In genomic region chr2:40511661-40512213, GRCh38 we compare ENCODE assay signal across 12 cellular contexts. TPM values are rescaled to one million over a fixed set of nuclear protein-coding genes. Genes with fewer than 3 reads are reported as not detected.
DNase-seq lines count a peak whose midpoint lies in the region; ATAC-seq and TF ChIP-seq lines count a peak whose summit lies in the region.
"Had no signal": no experiment of that assay in that cellular context is flagged by ENCODE, and none has a peak within 500 bp of the region (broad histone marks: within the 10 kb centered on the region; RNA-seq: fewer than 3 reads in every experiment).

No MANE protein-coding gene starts in this region.

- peaks cover 11% of the 10 kb centered on the region for H3K4me1 Mint-ChIP-seq in WTC11
- no peaks in the 10 kb centered on the region for H3K4me1 Mint-ChIP-seq in activated naive CD4-positive, alpha-beta T cell treated with anti-CD3 and anti-CD28 coated beads, Interleukin-2, amount 10 ng/mL, durations not matched to agents 7 days and 5 days
- no peaks in the 10 kb centered on the region for H3K4me1 Mint-ChIP-seq in immature natural killer cell
- H3K4me1 Mint-ChIP-seq: T-cell had no signal

- peaks cover 10% of the 10 kb centered on the region for H3K4me1 ChIP-seq in rectal smooth muscle tissue (ENCODE audit: control insufficient read depth, insufficient read depth, low read length)

- H3K9me3 Mint-ChIP-seq in WTC11 (no peaks in the 10 kb centered on the region), immature natural killer cell (peaks cover 0 to 11% (median 4%) of the 10 kb centered on the region in 6 donors)
- no peaks in the 10 kb centered on the region for H3K9me3 Mint-ChIP-seq in activated naive CD4-positive, alpha-beta T cell treated with anti-CD3 and anti-CD28 coated beads, Interleukin-2, amount 10 ng/mL, durations not matched to agents 7 days and 5 days

- no peak for TF ChIP-seq CTCF in WTC11 (IDR thresholded peaks at IDR 0.05)

- DNase-seq in EL (peak; percentile 73), WTC11 (ENCODE audit: low spot score) (no peak), cardiac septum (ENCODE audit: low spot score) (peak; percentile 74), immature natural killer cell (no peak)
- DNase-seq in activated naive CD4-positive, alpha-beta T cell treated with anti-CD3 and anti-CD28 coated beads, Interleukin-2, amount 10 ng/mL, durations not matched to agents 7 days and 5 days = no peak
- DNase-seq: Kasumi-1, kidney glomerular epithelial cell, T-cell had no signal

- intact Hi-C loops in cardiac septum (cut with DNase I) = loop anchor here (1.0 to 5.0 kb wide), 5 partner anchors 40 to 384 kb away; no protein-coding TSS in a partner anchor

- no peak for ATAC-seq in WTC11
- no peak for ATAC-seq in HG03175 (IDR thresholded peaks at IDR 0.05; ENCODE audit: unreplicated experiment)
- no peak for ATAC-seq in HG03439 (IDR thresholded peaks at IDR 0.05; ENCODE audit: unreplicated experiment)
- ATAC-seq: activated naive CD4-positive, alpha-beta T cell treated with anti-CD3 and anti-CD28 coated beads, Interleukin-2, amount 50 U/mL, for 72 hours; T-cell had no signal

- H3K9ac ChIP-seq in rectal smooth muscle tissue (ENCODE audit: low read length) = no peak overlapping the region

- peak overlapping the region; percentile 36; the same call in 1 of the 2 replicates for H3K27ac Mint-ChIP-seq in WTC11
- no peak overlapping the region for H3K27ac Mint-ChIP-seq in activated naive CD4-positive, alpha-beta T cell treated with anti-CD3 and anti-CD28 coated beads, Interleukin-2, amount 10 ng/mL, durations not matched to agents 7 days and 5 days
- no peak overlapping the region for H3K27ac Mint-ChIP-seq in immature natural killer cell
- H3K27ac Mint-ChIP-seq: activated naive CD4-positive, alpha-beta T cell treated with anti-CD3 and anti-CD28 coated beads, Interleukin-2, amount 50 U/mL, for 72 hours; T-cell had no signal

- H3K36me3 ChIP-seq in rectal smooth muscle tissue (ENCODE audit: control insufficient read depth, insufficient read depth, low read length) = no peaks in the 10 kb centered on the region

- POLR2A ChIA-PET in WTC11 (lab: Charles Lee) = interaction anchor here (0.7 kb wide), 1 partner anchor 27 kb away, joined by 6 read pairs; no protein-coding TSS in a partner anchor

- H3K36me3 Mint-ChIP-seq in WTC11 (no peaks in the 10 kb centered on the region), immature natural killer cell (no peaks in the 10 kb centered on the region)
- H3K36me3 Mint-ChIP-seq in activated naive CD4-positive, alpha-beta T cell treated with anti-CD3 and anti-CD28 coated beads, Interleukin-2, amount 10 ng/mL, durations not matched to agents 7 days and 5 days = no peaks in the 10 kb centered on the region
- H3K36me3 Mint-ChIP-seq: activated naive CD4-positive, alpha-beta T cell treated with anti-CD3 and anti-CD28 coated beads, Interleukin-2, amount 50 U/mL, for 72 hours; T-cell had no signal

- H3K27me3 Mint-ChIP-seq in WTC11 (ENCODE audit: low read depth) (no peaks in the 10 kb centered on the region), immature natural killer cell (ENCODE audit: low read depth in 3 of 3) (peaks cover 0 to 4% (median 0%) of the 10 kb centered on the region in 3 donors)
- H3K27me3 Mint-ChIP-seq in activated naive CD4-positive, alpha-beta T cell treated with anti-CD3 and anti-CD28 coated beads, Interleukin-2, amount 10 ng/mL, durations not matched to agents 7 days and 5 days = no peaks in the 10 kb centered on the region
- H3K27me3 Mint-ChIP-seq: T-cell had no signal

- H3K4me3 ChIP-seq in rectal smooth muscle tissue (ENCODE audit: low read length) = peak overlapping the region; percentile 67

- no peaks in the 10 kb centered on the region for H3K27me3 ChIP-seq in rectal smooth muscle tissue (ENCODE audit: control insufficient read depth, insufficient read depth, low read length)

- CTCF ChIA-PET in WTC11 (lab: Charles Lee) = interaction anchor here (0.7 to 1.3 kb wide), 5 partner anchors 12 to 1302 kb away, joined by 3 to 4 read pairs (median 4); no protein-coding TSS in a partner anchor
- CTCF ChIA-PET in activated naive CD4-positive, alpha-beta T cell treated with anti-CD3 and anti-CD28 coated beads, Interleukin-2, amount 10 ng/mL, durations not matched to agents 7 days and 5 days (lab: Charles Lee) = no interaction called here

- H3K27ac ChIP-seq in rectal smooth muscle tissue (ENCODE audit: low read depth, low read length) = peak overlapping the region; percentile 85

- H3K4me3 Mint-ChIP-seq in WTC11 (no peak overlapping the region), immature natural killer cell (no peak overlapping the region)
- H3K4me3 Mint-ChIP-seq in activated naive CD4-positive, alpha-beta T cell treated with anti-CD3 and anti-CD28 coated beads, Interleukin-2, amount 10 ng/mL, durations not matched to agents 7 days and 5 days = no peak overlapping the region
- H3K4me3 Mint-ChIP-seq: T-cell had no signal

TF ChIP-seq in WTC11, 78 proteins besides CTCF, POLR2A, EP300 and RAD21:
- TF ChIP-seq ZNF423 (CRISPR knock-in tag; IDR thresholded peaks at IDR 0.05) (no peak), USF1 (CRISPR knock-in tag; IDR thresholded peaks at IDR 0.05) (no peak), FOXK1 (CRISPR knock-in tag; IDR thresholded peaks at IDR 0.05) (no peak), TCF7 (CRISPR knock-in tag; IDR thresholded peaks at IDR 0.05; ENCODE audit: low read depth) (no peak)
- TF ChIP-seq, protein P1, sequence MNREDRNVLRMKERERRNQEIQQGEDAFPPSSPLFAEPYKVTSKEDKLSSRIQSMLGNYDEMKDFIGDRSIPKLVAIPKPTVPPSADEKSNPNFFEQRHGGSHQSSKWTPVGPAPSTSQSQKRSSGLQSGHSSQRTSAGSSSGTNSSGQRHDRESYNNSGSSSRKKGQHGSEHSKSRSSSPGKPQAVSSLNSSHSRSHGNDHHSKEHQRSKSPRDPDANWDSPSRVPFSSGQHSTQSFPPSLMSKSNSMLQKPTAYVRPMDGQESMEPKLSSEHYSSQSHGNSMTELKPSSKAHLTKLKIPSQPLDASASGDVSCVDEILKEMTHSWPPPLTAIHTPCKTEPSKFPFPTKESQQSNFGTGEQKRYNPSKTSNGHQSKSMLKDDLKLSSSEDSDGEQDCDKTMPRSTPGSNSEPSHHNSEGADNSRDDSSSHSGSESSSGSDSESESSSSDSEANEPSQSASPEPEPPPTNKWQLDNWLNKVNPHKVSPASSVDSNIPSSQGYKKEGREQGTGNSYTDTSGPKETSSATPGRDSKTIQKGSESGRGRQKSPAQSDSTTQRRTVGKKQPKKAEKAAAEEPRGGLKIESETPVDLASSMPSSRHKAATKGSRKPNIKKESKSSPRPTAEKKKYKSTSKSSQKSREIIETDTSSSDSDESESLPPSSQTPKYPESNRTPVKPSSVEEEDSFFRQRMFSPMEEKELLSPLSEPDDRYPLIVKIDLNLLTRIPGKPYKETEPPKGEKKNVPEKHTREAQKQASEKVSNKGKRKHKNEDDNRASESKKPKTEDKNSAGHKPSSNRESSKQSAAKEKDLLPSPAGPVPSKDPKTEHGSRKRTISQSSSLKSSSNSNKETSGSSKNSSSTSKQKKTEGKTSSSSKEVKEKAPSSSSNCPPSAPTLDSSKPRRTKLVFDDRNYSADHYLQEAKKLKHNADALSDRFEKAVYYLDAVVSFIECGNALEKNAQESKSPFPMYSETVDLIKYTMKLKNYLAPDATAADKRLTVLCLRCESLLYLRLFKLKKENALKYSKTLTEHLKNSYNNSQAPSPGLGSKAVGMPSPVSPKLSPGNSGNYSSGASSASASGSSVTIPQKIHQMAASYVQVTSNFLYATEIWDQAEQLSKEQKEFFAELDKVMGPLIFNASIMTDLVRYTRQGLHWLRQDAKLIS (CRISPR knock-in tag; IDR thresholded peaks at IDR 0.05; ENCODE audit: borderline replicate concordance) = no peak

RNA-seq across cellular contexts. Expression of gene SLC8A1, which starts 59.8 kb away (rescaled TPM):
- total RNA-seq in WTC11 (2021) (1.4 to 2.6 TPM (median 1.7 TPM) in 3 replicates), cardiac septum (906 TPM)
- polyA plus RNA-seq in immature natural killer cell = under 1 TPM; 0.01 to 0.34 (median 0.11) TPM

Comparison
In these comparisons a context has a peak if more than half of its experiments do, and no peak if none do; other contexts are left out.
1. DNase-seq: peak in EL (single experiment) and cardiac septum (single experiment); none in WTC11 (single experiment), activated naive CD4-positive, alpha-beta T cell treated with anti-CD3 and anti-CD28 coated beads, Interleukin-2, amount 10 ng/mL, durations not matched to agents 7 days and 5 days (single experiment) and immature natural killer cell (0 of 3).
2. RNA of gene SLC8A1, which starts 59.8 kb away (total RNA-seq): 906 TPM in cardiac septum (single experiment); 1.4 to 2.6 TPM in WTC11; every median in the first group is over 100 times any median in the second.